Comparison of ENCODE assay signal across 8 cellular contexts in genomic region chr5:73565969-73566547, GRCh38. TPM values are rescaled to one million over a fixed set of nuclear protein-coding genes. Genes with fewer than 3 reads are reported as not detected.
A peak's percentile ranks its signal among the peaks of the same experiment; 100 is the strongest.
DNase-seq lines count a peak whose midpoint lies in the region; ATAC-seq and TF ChIP-seq lines count a peak whose summit lies in the region.

No MANE protein-coding gene starts in this region.

- peaks cover 10% of the 10 kb centered on the region for H3K4me1 ChIP-seq in A673 (ENCODE audit: insufficient read depth, low read length, poor library complexity, severe bottlenecking)

- no peaks in the 10 kb centered on the region for H3K9me3 ChIP-seq in A673 (ENCODE audit: low read depth, low read length, poor library complexity, severe bottlenecking)

- CTCF ChIA-PET in A673 (lab: Charles Lee): no interaction called here
- CTCF ChIA-PET in activated CD8-positive, alpha-beta T cell treated with anti-CD3 and anti-CD28 coated beads, Interleukin-2, amount 10 ng/mL, durations not matched to agents 7 days and 5 days (lab: Charles Lee): interaction anchor here (1.7 to 3.3 kb wide), 2 partner anchors 25 to 29 kb away, joined by 6 to 14 read pairs; no protein-coding TSS in a partner anchor

- H3K27ac Mint-ChIP-seq in activated CD8-positive, alpha-beta T cell treated with anti-CD3 and anti-CD28 coated beads, Interleukin-2, amount 10 ng/mL, durations not matched to agents 7 days and 5 days: peak overlapping the region; percentile 99
- peak overlapping the region; percentile 100 for H3K27ac Mint-ChIP-seq in type B pancreatic cell

- peak; percentile 1 for ATAC-seq in GM21723 (IDR thresholded peaks at IDR 0.05; ENCODE audit: unreplicated experiment)
- no peak for ATAC-seq in activated CD8-positive, alpha-beta T cell treated with anti-CD3 and anti-CD28 coated beads, Interleukin-2, amount 10 ng/mL, durations not matched to agents 7 days and 5 days

- H3K27me3 ChIP-seq in A673 (replicated peaks; ENCODE audit: insufficient read depth, low read depth, low read length, poor library complexity) (no peaks in the 10 kb centered on the region), layer of hippocampus (ENCODE audit: control insufficient read depth, insufficient read depth, low read length) (no peaks in the 10 kb centered on the region)

- H3K27me3 Mint-ChIP-seq in activated CD8-positive, alpha-beta T cell treated with anti-CD3 and anti-CD28 coated beads, Interleukin-2, amount 10 ng/mL, durations not matched to agents 7 days and 5 days (ENCODE audit: low read depth): no peaks in the 10 kb centered on the region
- H3K27me3 Mint-ChIP-seq in type B pancreatic cell: no peaks in the 10 kb centered on the region

- peak overlapping the region; percentile 80 for H3K4me3 ChIP-seq in A673 (ENCODE audit: low read depth, low read length, poor library complexity, severe bottlenecking)

- H3K4me1 Mint-ChIP-seq in activated CD8-positive, alpha-beta T cell treated with anti-CD3 and anti-CD28 coated beads, Interleukin-2, amount 10 ng/mL, durations not matched to agents 7 days and 5 days (ENCODE audit: low read depth): peaks cover 35% of the 10 kb centered on the region
- peaks cover 14% of the 10 kb centered on the region for H3K4me1 Mint-ChIP-seq in type B pancreatic cell (ENCODE audit: unreplicated experiment)

- DNase-seq in A673 (ENCODE audit: low spot score) (no peak), type B pancreatic cell (ENCODE audit: extremely low spot score, unreplicated experiment) (no peak), hypothalamus (lab: John Stamatoyannopoulos, UW) (no peak), cerebellar nuclear complex (lab: John Stamatoyannopoulos, UW) (no peak)
- no peak for DNase-seq in activated CD8-positive, alpha-beta T cell treated with anti-CD3 and anti-CD28 coated beads, Interleukin-2, amount 10 ng/mL, durations not matched to agents 7 days and 5 days
- DNase-seq in activated CD8-positive, alpha-beta memory T cell treated with anti-CD3 and anti-CD28 coated beads, Interleukin-2, amount 50 U/mL, for 48 hours: no peak

- H3K27ac ChIP-seq in A673 (ENCODE audit: low read depth, low read length, poor library complexity, severe bottlenecking) (peak overlapping the region; percentile 88), layer of hippocampus (ENCODE audit: low read depth, low read length) (peak overlapping the region; percentile 85)

- H3K36me3 ChIP-seq in A673 (ENCODE audit: insufficient read depth, low read length, poor library complexity, severe bottlenecking): peaks cover 5% of the 10 kb centered on the region

- TF ChIP-seq CTCF in A673 (conservative IDR thresholded peaks at IDR 0.05; ENCODE audit: low read depth, low read length) (no peak), type B pancreatic cell (conservative IDR thresholded peaks at IDR 0.05) (no peak)

- peak overlapping the region; percentile 91 for H3K4me3 Mint-ChIP-seq in activated CD8-positive, alpha-beta T cell treated with anti-CD3 and anti-CD28 coated beads, Interleukin-2, amount 10 ng/mL, durations not matched to agents 7 days and 5 days
- H3K4me3 Mint-ChIP-seq in type B pancreatic cell: peak overlapping the region; percentile 99

- POLR2A ChIA-PET in A673 (lab: Charles Lee; ENCODE audit: low non-redundant PET): no interaction called here
- POLR2A ChIA-PET in activated CD8-positive, alpha-beta T cell treated with anti-CD3 and anti-CD28 coated beads, Interleukin-2, amount 10 ng/mL, durations not matched to agents 7 days and 5 days (lab: Charles Lee): interaction anchor here (0.8 to 2.7 kb wide), 3 partner anchors 14 to 67 kb away, joined by 3 to 20 read pairs (median 5); partner anchors contain the start of gene BTF3

- H3K9me3 Mint-ChIP-seq in activated CD8-positive, alpha-beta T cell treated with anti-CD3 and anti-CD28 coated beads, Interleukin-2, amount 10 ng/mL, durations not matched to agents 7 days and 5 days (ENCODE audit: insufficient read depth): no peaks in the 10 kb centered on the region
- H3K9me3 Mint-ChIP-seq in type B pancreatic cell: no peaks in the 10 kb centered on the region

- intact Hi-C loops in A673 (cut with micrococcal nuclease; ENCODE audit: unreplicated experiment): no loop called here

- peaks cover 23% of the 10 kb centered on the region for H3K36me3 Mint-ChIP-seq in activated CD8-positive, alpha-beta T cell treated with anti-CD3 and anti-CD28 coated beads, Interleukin-2, amount 10 ng/mL, durations not matched to agents 7 days and 5 days (ENCODE audit: low read depth)
- H3K36me3 Mint-ChIP-seq in type B pancreatic cell: peaks cover 5% of the 10 kb centered on the region

- BruUV-seq in A673 (replicated peaks; lab: Mats Ljungman, UMichigan): TSS peak; percentile 80

RNA-seq across cellular contexts. Expression of gene UTP15, which starts 0.5 kb away (rescaled TPM):
- total RNA-seq in A673 (2021) (35.4 and 36.6 TPM in 2 replicates), type B pancreatic cell (ENCODE audit: low replicate concordance) (15.7 and 22.7 TPM in 2 replicates)
- 10 to 100 TPM; 22.9 to 23.8 TPM for total RNA-seq in activated CD8-positive, alpha-beta T cell treated with anti-CD3 and anti-CD28 coated beads, Interleukin-2, amount 10 ng/mL, durations not matched to agents 7 days and 5 days

RNA-seq across cellular contexts. Expression of gene ANKRA2, which starts 0.6 kb away (rescaled TPM):
- total RNA-seq in A673 (2021) (9.9 and 12.8 TPM in 2 replicates), type B pancreatic cell (ENCODE audit: low replicate concordance) (23.2 and 26.0 TPM in 2 replicates)
- 10 to 100 TPM; 12.4 to 13.4 TPM for total RNA-seq in activated CD8-positive, alpha-beta T cell treated with anti-CD3 and anti-CD28 coated beads, Interleukin-2, amount 10 ng/mL, durations not matched to agents 7 days and 5 days

RNA-seq across cellular contexts. Expression of gene ARHGEF28, which starts 59.9 kb away (rescaled TPM):
- total RNA-seq in A673 (2021): 3.4 and 3.5 TPM in 2 replicates
- not detected for total RNA-seq in activated CD8-positive, alpha-beta T cell treated with anti-CD3 and anti-CD28 coated beads, Interleukin-2, amount 10 ng/mL, durations not matched to agents 7 days and 5 days
- 24.9 and 44.1 TPM in 2 replicates for total RNA-seq in type B pancreatic cell (ENCODE audit: low replicate concordance)
